Comparison of ENCODE assay signal across 1 cellular context in the genomic region with DNA sequence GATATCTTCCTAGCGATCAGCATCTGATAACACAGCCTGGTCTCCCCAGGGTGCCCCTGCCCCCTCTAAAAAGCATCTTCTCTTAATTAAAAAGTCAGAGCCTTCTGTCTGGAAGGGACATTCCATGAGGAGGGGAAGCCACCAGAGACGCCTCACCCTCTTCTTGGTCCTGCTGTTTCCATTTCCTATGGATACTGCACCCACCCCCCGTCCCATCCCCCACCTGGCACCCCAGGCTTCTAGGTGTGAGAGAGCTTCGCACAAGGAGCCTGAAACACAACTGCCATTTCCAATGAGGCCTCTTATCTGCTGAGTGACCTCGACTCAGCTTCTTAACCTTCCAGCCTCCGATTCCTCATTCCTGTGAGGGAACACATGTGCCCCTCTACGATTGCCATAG.
A peak's percentile ranks its signal among the peaks of the same experiment; 100 is the strongest.
TF ChIP-seq lines count a peak whose summit lies in the region.

No MANE protein-coding gene starts in this region.

TF ChIP-seq in GM23338, 12 proteins besides CTCF, POLR2A, EP300 and RAD21 (continued from another document):
- TF ChIP-seq ETS1 (IDR thresholded peaks at IDR 0.05) (peak; percentile 62; the same call in 1 of the 2 replicates), ZNF114 (CRISPR knock-in tag; IDR thresholded peaks at IDR 0.05) (no peak), CREB1 (CRISPR knock-in tag; IDR thresholded peaks at IDR 0.05; ENCODE audit: low read depth) (no peak), ZNF331 (CRISPR knock-in tag; IDR thresholded peaks at IDR 0.05; ENCODE audit: low read depth) (no peak), NANOG (IDR thresholded peaks at IDR 0.05; ENCODE audit: borderline replicate concordance) (no peak)
